In genomic region chrX:57453901-57454300, GRCh38 we compare ENCODE assay signal across 8 cellular contexts.
DNase-seq lines count a peak whose midpoint lies in the region; ATAC-seq and TF ChIP-seq lines count a peak whose summit lies in the region.

No MANE protein-coding gene starts in this region.

- POLR2A ChIA-PET in activated CD4-positive, alpha-beta T cell treated with anti-CD3 and anti-CD28 coated beads, Interleukin-2, amount 10 ng/mL, durations not matched to agents 7 days and 5 days (lab: Charles Lee) = no interaction called here

- H3K27ac Mint-ChIP-seq in activated CD4-positive, alpha-beta T cell treated with anti-CD3 and anti-CD28 coated beads, Interleukin-2, amount 10 ng/mL, durations not matched to agents 7 days and 5 days = peak overlapping the region; percentile 31

- DNase-seq in DMS 273 (lab: John Stamatoyannopoulos, UW; ENCODE audit: unreplicated experiment) (peak; percentile 50), DMS 273 treated with DMSO at 0.1 percent for 48 hours (lab: John Stamatoyannopoulos, UW) (no peak), islet precursor cell (peak; percentile 47), NCI-H510A (lab: John Stamatoyannopoulos, UW) (no peak)
- peak; percentile 30 for DNase-seq in activated CD4-positive, alpha-beta T cell treated with anti-CD3 and anti-CD28 coated beads, Interleukin-2, amount 10 ng/mL, durations not matched to agents 7 days and 5 days

- TF ChIP-seq CTCF in LNCAP (IDR thresholded peaks at IDR 0.05) = peak; percentile 52

- H3K36me3 Mint-ChIP-seq in activated CD4-positive, alpha-beta T cell treated with anti-CD3 and anti-CD28 coated beads, Interleukin-2, amount 10 ng/mL, durations not matched to agents 7 days and 5 days (ENCODE audit: low read depth) = no peaks in the 10 kb centered on the region

- ATAC-seq in GM19468 (IDR thresholded peaks at IDR 0.05; ENCODE audit: extremely low read depth, unreplicated experiment) (peak; percentile 43), HG03139 (IDR thresholded peaks at IDR 0.05; ENCODE audit: unreplicated experiment) (no peak)

- H3K27me3 Mint-ChIP-seq in activated CD4-positive, alpha-beta T cell treated with anti-CD3 and anti-CD28 coated beads, Interleukin-2, amount 10 ng/mL, durations not matched to agents 7 days and 5 days = peaks cover 2% of the 10 kb centered on the region

- H3K9me3 Mint-ChIP-seq in activated CD4-positive, alpha-beta T cell treated with anti-CD3 and anti-CD28 coated beads, Interleukin-2, amount 10 ng/mL, durations not matched to agents 7 days and 5 days = no peaks in the 10 kb centered on the region

- no peak overlapping the region for H3K4me3 Mint-ChIP-seq in activated CD4-positive, alpha-beta T cell treated with anti-CD3 and anti-CD28 coated beads, Interleukin-2, amount 10 ng/mL, durations not matched to agents 7 days and 5 days

- CTCF ChIA-PET in activated CD4-positive, alpha-beta T cell treated with anti-CD3 and anti-CD28 coated beads, Interleukin-2, amount 10 ng/mL, durations not matched to agents 7 days and 5 days (lab: Charles Lee) = interaction anchor here (0.8 to 1.5 kb wide), 2 partner anchors 10 to 472 kb away, joined by 3 to 7 read pairs; no protein-coding TSS in a partner anchor

- H3K4me1 Mint-ChIP-seq in activated CD4-positive, alpha-beta T cell treated with anti-CD3 and anti-CD28 coated beads, Interleukin-2, amount 10 ng/mL, durations not matched to agents 7 days and 5 days = peaks cover 2% of the 10 kb centered on the region

Comparison
In these comparisons a context has a peak if more than half of its experiments do, and no peak if none do; other contexts are left out.
1. DNase-seq: peak in DMS 273 (single experiment), activated CD4-positive, alpha-beta T cell treated with anti-CD3 and anti-CD28 coated beads, Interleukin-2, amount 10 ng/mL, durations not matched to agents 7 days and 5 days (single experiment) and islet precursor cell (single experiment); none in DMS 273 treated with DMSO at 0.1 percent for 48 hours (single experiment) and NCI-H510A (single experiment).